ENCODE assay signal across 8 cellular contexts in genomic region chr6:144460224-144461095, GRCh38.
DNase-seq lines count a peak whose midpoint lies in the region; ATAC-seq lines count a peak whose summit lies in the region.

No MANE protein-coding gene starts in this region.

- peak in 5 of 9 donors; percentile 15 to 39 (median 26) for DNase-seq in naive thymus-derived CD4-positive, alpha-beta T cell
- no peak for DNase-seq in nucleus accumbens (lab: John Stamatoyannopoulos, UW)
- DNase-seq in NCI-H526 treated with DMSO at 0.1 percent for 48 hours (lab: John Stamatoyannopoulos, UW) = no peak
- DNase-seq in SKM-1 treated with dmso at 0.1 percent for 144 hours (lab: John Stamatoyannopoulos, UW; ENCODE audit: unreplicated experiment) = no peak
- no peak for DNase-seq in G401 (ENCODE audit: low spot score)

- peak overlapping the region; percentile 12 for H3K27ac ChIP-seq in naive thymus-derived CD4-positive, alpha-beta T cell (ENCODE audit: low read depth, low read length)

- H3K9me3 Mint-ChIP-seq in naive thymus-derived CD4-positive, alpha-beta T cell = no peaks in the 10 kb centered on the region

- peak overlapping the region in 9 of 10 donors; percentile 12 to 81 (median 69) for H3K4me3 Mint-ChIP-seq in naive thymus-derived CD4-positive, alpha-beta T cell

- peaks cover 8 to 37% (median 28%) of the 10 kb centered on the region in 7 donors for H3K4me1 Mint-ChIP-seq in naive thymus-derived CD4-positive, alpha-beta T cell

- in situ Hi-C loops in G401 (cut with HindIII; ENCODE audit: low sequenced_read_pairs) = no loop called here

- peaks cover 3 to 43% (median 19%) of the 10 kb centered on the region in 3 experiments for H3K36me3 ChIP-seq in naive thymus-derived CD4-positive, alpha-beta T cell (ENCODE audit: control insufficient read depth in 2 of 3, insufficient read depth in 3 of 3, low read length in 3 of 3)

- POLR2A ChIA-PET in naive thymus-derived CD4-positive, alpha-beta T cell (lab: Charles Lee) = no interaction called here

- peak overlapping the region; percentile 45 to 91 (median 87) for H3K27ac Mint-ChIP-seq in naive thymus-derived CD4-positive, alpha-beta T cell

- CTCF ChIA-PET in naive thymus-derived CD4-positive, alpha-beta T cell (lab: Charles Lee) = interaction anchor here (1.5 kb wide), 1 partner anchor 21 kb away, joined by 3 read pairs; no protein-coding TSS in a partner anchor

- H3K27me3 ChIP-seq in naive thymus-derived CD4-positive, alpha-beta T cell (ENCODE audit: control insufficient read depth in 2 of 2, insufficient read depth in 2 of 2, low read length in 2 of 2) = no peaks in the 10 kb centered on the region

- no peaks in the 10 kb centered on the region for H3K27me3 Mint-ChIP-seq in naive thymus-derived CD4-positive, alpha-beta T cell

- peaks cover 12 to 13% of the 10 kb centered on the region in 2 donors for H3K4me1 ChIP-seq in naive thymus-derived CD4-positive, alpha-beta T cell (ENCODE audit: control insufficient read depth in 2 of 2, insufficient read depth in 2 of 2, low read length in 2 of 2)

- H3K36me3 Mint-ChIP-seq in naive thymus-derived CD4-positive, alpha-beta T cell = peaks cover 17 to 72% (median 54%) of the 10 kb centered on the region in 5 donors

- ATAC-seq in GM18520 (IDR thresholded peaks at IDR 0.05; ENCODE audit: unreplicated experiment) (peak; percentile 94), GM21576 (IDR thresholded peaks at IDR 0.05; ENCODE audit: unreplicated experiment) (peak; percentile 93), HG03469 (IDR thresholded peaks at IDR 0.05; ENCODE audit: unreplicated experiment) (peak; percentile 81)
- peak; percentile 74 for ATAC-seq in naive thymus-derived CD4-positive, alpha-beta T cell

- H3K4me3 ChIP-seq in naive thymus-derived CD4-positive, alpha-beta T cell (ENCODE audit: low read length) = no peak overlapping the region

- intact Hi-C loops in naive thymus-derived CD4-positive, alpha-beta T cell (cut with micrococcal nuclease) = loop anchor here in 1 of 2 donors (1.0 to 5.0 kb wide), 3 partner anchors 9 to 173 kb away; partner anchors contain the start of gene UTRN

- H3K9me3 ChIP-seq in naive thymus-derived CD4-positive, alpha-beta T cell (ENCODE audit: control insufficient read depth in 2 of 3, low read length in 3 of 3) = no peaks in the 10 kb centered on the region

Comparison
In these comparisons a context has a peak if more than half of its experiments do, and no peak if none do; other contexts are left out.
1. DNase-seq: peak in naive thymus-derived CD4-positive, alpha-beta T cell (5 of 9); none in nucleus accumbens (0 of 56), NCI-H526 treated with DMSO at 0.1 percent for 48 hours (single experiment), SKM-1 treated with dmso at 0.1 percent for 144 hours (single experiment) and G401 (single experiment).
2. Peak in every context shown above with its lines, with median percentiles within 50 percentile points of each other: ATAC-seq.